In the genomic region with DNA sequence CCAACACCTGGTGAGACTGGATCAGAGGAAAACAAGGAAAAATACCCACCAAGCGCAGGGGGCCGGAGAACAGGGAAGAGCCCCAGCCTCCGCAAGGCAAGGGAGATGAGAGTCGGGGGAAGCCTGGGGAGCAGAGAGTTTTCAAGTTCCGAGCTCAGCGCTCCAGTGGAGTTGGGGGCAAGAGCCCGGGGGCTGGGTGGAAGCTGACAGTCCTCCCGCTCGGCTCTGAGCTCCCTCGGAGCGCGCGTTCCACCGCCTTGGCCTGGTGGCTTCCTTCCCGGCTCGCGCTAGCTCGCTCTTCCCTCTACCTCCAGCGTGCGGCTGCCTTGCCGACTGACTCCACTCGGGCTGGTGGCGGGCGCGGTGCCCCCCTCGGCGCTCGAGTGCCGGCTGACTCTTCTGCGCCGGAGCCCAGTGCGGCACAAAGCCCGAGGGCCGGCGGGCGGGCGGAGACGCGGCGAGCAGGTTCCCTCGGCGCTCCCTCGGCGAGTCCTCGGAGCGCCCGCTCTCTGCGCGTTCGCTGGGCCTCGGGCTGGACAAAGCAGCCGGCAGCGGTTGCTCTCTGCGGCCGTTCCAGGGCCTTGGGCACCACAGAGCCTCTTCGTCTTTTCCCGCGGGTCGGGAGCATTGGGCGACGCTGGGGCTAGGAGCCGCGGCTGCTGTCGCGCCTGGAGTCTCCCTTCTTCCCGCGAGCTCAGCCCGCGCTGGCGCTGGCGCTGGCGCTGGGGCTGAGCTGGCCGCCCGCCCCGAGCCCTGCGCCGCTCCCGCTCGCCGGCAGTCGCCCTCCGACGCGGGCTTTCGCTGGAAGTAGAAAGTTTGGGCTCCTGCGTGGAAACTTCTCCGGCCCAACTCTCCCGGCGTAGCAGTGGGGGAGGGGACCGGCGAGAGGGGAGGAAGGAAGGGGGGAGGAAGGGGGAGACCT, we compare ENCODE assay signal across 8 cellular contexts. TPM values are rescaled to one million over a fixed set of nuclear protein-coding genes. Genes with fewer than 3 reads are reported as not detected.
DNase-seq lines count a peak whose midpoint lies in the region; ATAC-seq and TF ChIP-seq lines count a peak whose summit lies in the region.

No MANE protein-coding gene starts in this region.

- H3K27ac ChIP-seq in body of pancreas (no peak overlapping the region), temporal lobe (ENCODE audit: low read depth, low read length) (peak overlapping the region; percentile 64)

- H3K4me1 ChIP-seq in body of pancreas: peaks cover 65% of the 10 kb centered on the region

- DNase-seq in DMS 273 (lab: John Stamatoyannopoulos, UW; ENCODE audit: unreplicated experiment) (peak; percentile 74), DMS 273 treated with DMSO at 0.1 percent for 48 hours (lab: John Stamatoyannopoulos, UW) (no peak), NCI-H1105 treated with DMSO at 0.1 percent for 48 hours (lab: John Stamatoyannopoulos, UW) (peak; percentile 45), body of pancreas (peak in 1 of 4 donors; percentile 36), kidney tubule cell (ENCODE audit: low spot score) (peak; percentile 48), NAMALWA (ENCODE audit: low spot score) (no peak), GOT3 (lab: John Stamatoyannopoulos, UW) (no peak)

- no peaks in the 10 kb centered on the region for H3K9me3 ChIP-seq in body of pancreas

- H3K36me3 ChIP-seq in body of pancreas (replicated peaks in 1 of 2; ENCODE audit: insufficient read depth in 1 of 2, low read depth in 2 of 2): no peaks in the 10 kb centered on the region

- ATAC-seq in body of pancreas: peak; percentile 38

- H3K27me3 ChIP-seq in body of pancreas: peaks cover 3 to 95% of the 10 kb centered on the region in 2 donors

- no peak for TF ChIP-seq CTCF in body of pancreas (IDR thresholded peaks at IDR 0.05)

- WGBS in body of pancreas, 2 donors: 2 to 16% methylated on average over 19 to 90 of the region's 91 CpGs

- intact Hi-C loops in body of pancreas (cut with DNase I): no loop called here

- TF ChIP-seq POLR2A in body of pancreas (IDR thresholded peaks at IDR 0.05): no peak

- peak overlapping the region in 1 of 2 donors; percentile 18 for H3K4me3 ChIP-seq in body of pancreas

RNA-seq across cellular contexts. Expression of a gene that starts 1.0 kb away (rescaled TPM):
- total RNA-seq in body of pancreas: 10 to 100 TPM; 10.2 to 12.5 TPM
- 17.0 TPM for total RNA-seq in temporal lobe

Comparison
In these comparisons a context has a peak if more than half of its experiments do, and no peak if none do; other contexts are left out.
1. DNase-seq: peak in DMS 273 (single experiment), NCI-H1105 treated with DMSO at 0.1 percent for 48 hours (single experiment) and kidney tubule cell (single experiment); none in DMS 273 treated with DMSO at 0.1 percent for 48 hours (single experiment), NAMALWA (single experiment) and GOT3 (single experiment).